ENCODE assay signal across 15 cellular contexts in the genomic region with DNA sequence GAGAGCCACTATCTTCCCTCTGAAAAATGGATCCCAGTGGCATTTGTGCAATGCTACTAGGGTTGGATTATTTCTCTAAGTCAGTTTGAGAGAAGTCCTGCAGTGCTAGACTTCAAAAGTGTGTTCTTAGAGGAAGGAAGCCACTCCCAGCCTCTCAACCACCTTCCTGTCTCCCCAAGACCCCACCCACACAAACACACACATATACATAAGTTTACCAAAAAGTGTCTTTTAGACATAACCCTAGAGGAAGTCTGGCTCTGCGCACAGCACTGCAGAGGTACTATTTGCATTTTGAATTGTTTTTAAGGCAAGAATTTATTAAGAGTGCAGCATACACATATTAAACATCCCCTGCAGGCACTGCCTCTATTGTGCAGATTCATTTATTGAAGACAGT.
DNase-seq lines count a peak whose midpoint lies in the region; ATAC-seq and TF ChIP-seq lines count a peak whose summit lies in the region.
"Had no signal": no experiment of that assay in that cellular context is flagged by ENCODE, and none has a peak within 500 bp of the region (broad histone marks: within the 10 kb centered on the region; RNA-seq: fewer than 3 reads in every experiment).

No MANE protein-coding gene starts in this region.

- H3K9me3 Mint-ChIP-seq in activated naive CD4-positive, alpha-beta T cell treated with anti-CD3 and anti-CD28 coated beads, Interleukin-2, amount 50 U/mL, for 24 hours = peaks cover 22% of the 10 kb centered on the region
- H3K9me3 Mint-ChIP-seq in activated T-cell treated with anti-CD3 and anti-CD28 coated beads, Interleukin-2, amount 50 U/mL, for 4 hours = peaks cover 27% of the 10 kb centered on the region

- no peaks in the 10 kb centered on the region for H4K20me1 ChIP-seq in Loucy (ENCODE audit: insufficient read depth, low read length, poor library complexity, severe bottlenecking)

- no peak for DNase-seq in activated naive CD4-positive, alpha-beta T cell treated with Interleukin-2 at 50 U/mL for 16 hours
- no peak for DNase-seq in activated T-cell treated with anti-CD3 and anti-CD28 coated beads, Interleukin-2, amount 50 U/mL, for 4 hours
- DNase-seq in spleen (no peak), NCI-H446 treated with DMSO at 0.1 percent for 48 hours (lab: John Stamatoyannopoulos, UW) (no peak), amygdala (lab: John Stamatoyannopoulos, UW) (no peak), NCI-H187 (lab: John Stamatoyannopoulos, UW) (no peak)
- DNase-seq: activated B cell treated with CpG ODN at 0.5 μM for 24 hours, brain microvascular endothelial cell, MM.1S, NCI-H187 treated with DMSO at 0.1 percent for 48 hours, nucleus accumbens, right lobe of liver had no signal

- H3K4me3 ChIP-seq in Loucy (ENCODE audit: low read length, poor library complexity, severe bottlenecking) = no peak overlapping the region
- H3K4me3 ChIP-seq in spleen = no peak overlapping the region
- H3K4me3 ChIP-seq: right lobe of liver had no signal

- no peaks in the 10 kb centered on the region for H3K36me3 ChIP-seq in Loucy (ENCODE audit: insufficient read depth, low read length)
- H3K36me3 ChIP-seq in spleen = no peaks in the 10 kb centered on the region
- H3K36me3 ChIP-seq: brain microvascular endothelial cell, right lobe of liver had no signal

- H3K4me2 ChIP-seq in Loucy (ENCODE audit: low read depth, low read length, poor library complexity, severe bottlenecking) = peak overlapping the region; percentile 44

- H3K4me1 ChIP-seq in Loucy (ENCODE audit: insufficient read depth, low read length, poor library complexity, severe bottlenecking) (peaks cover 14% of the 10 kb centered on the region), spleen (peaks cover 0 to 13% (median 8%) of the 10 kb centered on the region in 6 donors)
- H3K4me1 ChIP-seq: right lobe of liver had no signal

- H3K27ac Mint-ChIP-seq in activated naive CD4-positive, alpha-beta T cell treated with anti-CD3 and anti-CD28 coated beads, Interleukin-2, amount 50 U/mL, for 24 hours = peak overlapping the region; percentile 85
- H3K27ac Mint-ChIP-seq: activated B cell treated with CpG ODN at 0.5 μM for 24 hours; activated T-helper 2 cell treated with anti-CD3 and anti-CD28 coated beads, Interferon-gamma antibody, Interleukin-2, Interleukin-4, amounts not matched to agents 10 μg/mL and 5 μg/mL and 100 μg/mL, durations not matched to agents 14 hours and 24 hours and 36 hours had no signal

- H3K9me3 ChIP-seq in Loucy (ENCODE audit: insufficient read depth, low read depth, low read length) = 0 out of 2 replicates have a peak, but pooled peaks cover 6% of the 10 kb centered on the region
- peaks cover 0 to 12% (median 9%) of the 10 kb centered on the region in 8 donors for H3K9me3 ChIP-seq in spleen
- H3K9me3 ChIP-seq: right lobe of liver had no signal

- peak overlapping the region; percentile 30 to 73 (median 46) for H3K27ac ChIP-seq in spleen
- H3K27ac ChIP-seq: brain microvascular endothelial cell, right lobe of liver had no signal

- H3K27me3 ChIP-seq in Loucy (ENCODE audit: insufficient read depth, low read length, poor library complexity, severe bottlenecking) = no peaks in the 10 kb centered on the region
- H3K27me3 ChIP-seq in spleen (replicated peaks in 1 of 7) = peaks cover 0 to 5% (median 0%) of the 10 kb centered on the region in 7 donors
- H3K27me3 ChIP-seq: brain microvascular endothelial cell, right lobe of liver had no signal

- H3K9me2 ChIP-seq in Loucy (replicated peaks; ENCODE audit: low read depth, low read length) = no peaks in the 10 kb centered on the region

- peaks cover 81% of the 10 kb centered on the region for H3K4me1 Mint-ChIP-seq in activated naive CD4-positive, alpha-beta T cell treated with anti-CD3 and anti-CD28 coated beads, Interleukin-2, amount 50 U/mL, for 24 hours
- peaks cover 73% of the 10 kb centered on the region for H3K4me1 Mint-ChIP-seq in activated T-cell treated with anti-CD3 and anti-CD28 coated beads, Interleukin-2, amount 50 U/mL, for 4 hours (ENCODE audit: low read depth)

- WGBS in spleen, 5 donors = 18 to 48% (median 43%) methylated on average over 1 of the region's 1 CpG

- H3K9ac ChIP-seq in Loucy (ENCODE audit: low read depth, low read length, poor library complexity, severe bottlenecking) = no peak overlapping the region

- peak overlapping the region; percentile 77 for H2AFZ ChIP-seq in Loucy (ENCODE audit: low read length)

- no peaks in the 10 kb centered on the region for H3K79me2 ChIP-seq in Loucy (ENCODE audit: insufficient read depth, low read length)

- intact Hi-C loops in spleen (cut with DNase I; ENCODE audit: low total_unique reads) = no loop called here

- ATAC-seq in activated T-cell treated with anti-CD3 and anti-CD28 coated beads, Interleukin-2, amount 50 U/mL, for 4 hours = peak; percentile 32 to 55
- ATAC-seq: right lobe of liver had no signal

- no peaks in the 10 kb centered on the region for H3K27me3 Mint-ChIP-seq in activated naive CD4-positive, alpha-beta T cell treated with anti-CD3 and anti-CD28 coated beads, Interleukin-2, amount 50 U/mL, for 24 hours
- no peaks in the 10 kb centered on the region for H3K27me3 Mint-ChIP-seq in activated T-cell treated with anti-CD3 and anti-CD28 coated beads, Interleukin-2, amount 50 U/mL, for 4 hours (ENCODE audit: low read depth)

- H3K36me3 Mint-ChIP-seq in activated naive CD4-positive, alpha-beta T cell treated with anti-CD3 and anti-CD28 coated beads, Interleukin-2, amount 50 U/mL, for 24 hours = peaks cover 10% of the 10 kb centered on the region
- peaks cover 12% of the 10 kb centered on the region for H3K36me3 Mint-ChIP-seq in activated T-cell treated with anti-CD3 and anti-CD28 coated beads, Interleukin-2, amount 50 U/mL, for 4 hours (ENCODE audit: insufficient read depth)

- TF ChIP-seq POLR2A in spleen (IDR thresholded peaks at IDR 0.05) = no peak

- no peaks in the 10 kb centered on the region for H3F3A ChIP-seq in Loucy (ENCODE audit: low read depth)

- TF ChIP-seq CTCF in Loucy (conservative IDR thresholded peaks at IDR 0.05; ENCODE audit: low read length) = no peak
- no peak for TF ChIP-seq CTCF in spleen (IDR thresholded peaks at IDR 0.05 in 8 of 11, conservative IDR thresholded peaks at IDR 0.05 in 3 of 11)

- H3K4me3 Mint-ChIP-seq in activated naive CD4-positive, alpha-beta T cell treated with anti-CD3 and anti-CD28 coated beads, Interleukin-2, amount 50 U/mL, for 24 hours = peak overlapping the region; percentile 49
- peak overlapping the region; percentile 44 for H3K4me3 Mint-ChIP-seq in activated T-cell treated with anti-CD3 and anti-CD28 coated beads, Interleukin-2, amount 50 U/mL, for 4 hours
- H3K4me3 Mint-ChIP-seq: activated B cell treated with CpG ODN at 0.5 μM for 24 hours had no signal
